1 cellular context compared by ENCODE assay signal in genomic region chr6:44076366-44077200, GRCh38.
TF ChIP-seq lines count a peak whose summit lies in the region.

No MANE protein-coding gene starts in this region.

TF ChIP-seq in SK-N-SH, 30 proteins besides CTCF, POLR2A, EP300 and RAD21 (continued from another document):
- no peak for TF ChIP-seq REST (IDR thresholded peaks at IDR 0.05; ENCODE audit: low read depth, low read length)
- no peak for TF ChIP-seq FOXJ3 (CRISPR knock-in tag; IDR thresholded peaks at IDR 0.05)
- no peak for TF ChIP-seq GATA2 (CRISPR knock-in tag; IDR thresholded peaks at IDR 0.05)
- TF ChIP-seq MXI1 (IDR thresholded peaks at IDR 0.05; ENCODE audit: low read depth, low read length) = peak; percentile 88; the same call in 1 of the 2 replicates
- no peak for TF ChIP-seq ELF1 (IDR thresholded peaks at IDR 0.05)
- no peak for TF ChIP-seq USF1 (IDR thresholded peaks at IDR 0.05; ENCODE audit: borderline replicate concordance, low read depth)
- TF ChIP-seq, protein P1, sequence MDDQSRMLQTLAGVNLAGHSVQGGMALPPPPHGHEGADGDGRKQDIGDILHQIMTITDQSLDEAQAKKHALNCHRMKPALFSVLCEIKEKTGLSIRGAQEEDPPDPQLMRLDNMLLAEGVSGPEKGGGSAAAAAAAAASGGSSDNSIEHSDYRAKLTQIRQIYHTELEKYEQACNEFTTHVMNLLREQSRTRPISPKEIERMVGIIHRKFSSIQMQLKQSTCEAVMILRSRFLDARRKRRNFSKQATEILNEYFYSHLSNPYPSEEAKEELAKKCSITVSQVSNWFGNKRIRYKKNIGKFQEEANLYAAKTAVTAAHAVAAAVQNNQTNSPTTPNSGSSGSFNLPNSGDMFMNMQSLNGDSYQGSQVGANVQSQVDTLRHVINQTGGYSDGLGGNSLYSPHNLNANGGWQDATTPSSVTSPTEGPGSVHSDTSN (IDR thresholded peaks at IDR 0.05) = no peak
- TF ChIP-seq TCF12 (IDR thresholded peaks at IDR 0.05) = no peak
- TF ChIP-seq CHD2 (IDR thresholded peaks at IDR 0.05; ENCODE audit: low read length, partially characterized antibody) = peak; percentile 37
- peak; percentile 18; the same call in 1 of the 2 replicates for TF ChIP-seq RCOR1 (IDR thresholded peaks at IDR 0.05; ENCODE audit: low read length)
- TF ChIP-seq NFIC (IDR thresholded peaks at IDR 0.05; ENCODE audit: borderline replicate concordance) = no peak
- TF ChIP-seq FOXM1 (IDR thresholded peaks at IDR 0.05; ENCODE audit: low read depth) = no peak
TF ChIP-seq in SK-N-SH: peak in this region for 3.
